11 cellular contexts compared by ENCODE assay signal in the genomic region with DNA sequence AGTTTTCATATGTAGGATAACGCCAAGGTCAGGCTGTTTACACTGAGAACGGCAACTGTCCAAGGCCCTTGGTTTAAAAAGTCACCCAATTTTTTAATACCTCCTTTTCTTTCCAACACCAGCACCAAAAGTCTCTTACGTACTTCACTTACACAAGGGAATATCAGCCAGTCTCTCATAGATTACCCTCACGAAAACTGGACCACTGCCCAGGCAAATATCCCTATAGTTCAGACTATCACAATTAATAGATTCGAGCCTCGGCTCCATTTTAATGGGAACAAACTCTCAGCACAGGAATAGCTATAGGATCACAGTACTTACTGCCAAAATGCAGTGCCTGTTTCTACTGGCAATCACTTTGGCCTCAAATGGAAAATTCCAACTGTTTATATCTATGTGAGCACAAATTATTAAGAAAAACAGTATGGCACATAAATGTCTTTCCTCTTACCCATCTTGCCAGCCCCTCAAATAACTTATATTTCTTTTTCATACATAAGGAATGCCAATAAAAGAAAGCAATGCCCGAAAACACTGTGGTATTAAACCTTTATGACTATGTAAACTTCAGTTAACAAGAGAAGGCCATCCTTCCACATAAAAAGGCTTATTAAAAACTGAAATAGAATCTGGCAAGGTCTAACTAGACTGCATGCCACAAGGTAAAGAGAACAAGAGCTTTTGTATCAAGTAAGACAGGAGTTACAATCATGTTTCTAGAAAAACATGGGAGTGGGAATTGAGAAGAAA.
DNase-seq lines count a peak whose midpoint lies in the region; ATAC-seq and TF ChIP-seq lines count a peak whose summit lies in the region.
"Had no signal": no experiment of that assay in that cellular context is flagged by ENCODE, and none has a peak within 500 bp of the region (broad histone marks: within the 10 kb centered on the region; RNA-seq: fewer than 3 reads in every experiment).

No MANE protein-coding gene starts in this region.

- DNase-seq in heart right ventricle = no peak
- no peak for DNase-seq in Right ventricle myocardium inferior (ENCODE audit: missing footprints)
- no peak for DNase-seq in ascending aorta (ENCODE audit: low spot score in 2 of 2)
- no peak for DNase-seq in naive B cell
- DNase-seq in activated CD8-positive, alpha-beta memory T cell treated with anti-CD3 and anti-CD28 coated beads, Interleukin-2, amount 50 U/mL, for 48 hours = no peak
- DNase-seq in hippocampal formation (lab: John Stamatoyannopoulos, UW) = no peak
- DNase-seq in NCI-H2171 treated with DMSO at 0.1 percent for 48 hours (lab: John Stamatoyannopoulos, UW) = no peak
- DNase-seq: GDM1, NCI-H2171 had no signal

- no peaks in the 10 kb centered on the region for H3K27me3 Mint-ChIP-seq in naive B cell

- H3K4me1 Mint-ChIP-seq in naive B cell = peaks cover 35 to 57% (median 44%) of the 10 kb centered on the region in 3 donors

- no peak for TF ChIP-seq CTCF in heart right ventricle (IDR thresholded peaks at IDR 0.05)
- TF ChIP-seq CTCF in ascending aorta (IDR thresholded peaks at IDR 0.05) = no peak

- H3K9me3 ChIP-seq in heart right ventricle (no peaks in the 10 kb centered on the region), ascending aorta (no peaks in the 10 kb centered on the region)

- H3K4me3 ChIP-seq in heart right ventricle (no peak overlapping the region), ascending aorta (peak overlapping the region; percentile 30 to 35), urinary bladder (ENCODE audit: low read depth, low read length) (no peak overlapping the region)

- peaks cover 27 to 100% (median 92%) of the 10 kb centered on the region in 9 donors for H3K4me1 ChIP-seq in heart right ventricle
- H3K4me1 ChIP-seq in ascending aorta = peaks cover 14 to 80% of the 10 kb centered on the region in 2 donors
- H3K4me1 ChIP-seq in urinary bladder (ENCODE audit: insufficient read depth) = peaks cover 3% of the 10 kb centered on the region

- H3K9me3 Mint-ChIP-seq in naive B cell = no peaks in the 10 kb centered on the region
- H3K9me3 Mint-ChIP-seq: T-helper 2 cell treated with Interferon-gamma antibody and Interleukin-4, amounts not matched to agents 5 μg/mL and 100 μg/mL, for 36 hours had no signal

- intact Hi-C loops in heart right ventricle (cut with DNase I) = loop anchor here in 1 of 10 donors (10.0 kb wide), 1 partner anchor 61 kb away; no protein-coding TSS in a partner anchor
- intact Hi-C loops in Right ventricle myocardium inferior (cut with DNase I) = no loop called here
- intact Hi-C loops in ascending aorta (cut with DNase I) = no loop called here

- H3K36me3 ChIP-seq in heart right ventricle (peaks cover 0 to 80% (median 0%) of the 10 kb centered on the region in 9 donors), ascending aorta (peaks cover 18 to 31% of the 10 kb centered on the region in 2 donors), urinary bladder (ENCODE audit: insufficient read depth) (no peaks in the 10 kb centered on the region)

- H3K27ac ChIP-seq in heart right ventricle = peak overlapping the region in 9 of 10 donors; percentile 2 to 98 (median 47)
- H3K27ac ChIP-seq in ascending aorta = peak overlapping the region; percentile 38 to 65
- H3K27ac ChIP-seq in urinary bladder (ENCODE audit: low read depth) = peak overlapping the region; percentile 5

- WGBS in heart right ventricle, 2 donors = 40 to 45% methylated on average over 7 of the region's 7 CpGs
- 39% methylated on average over 7 of the region's 7 CpGs for WGBS in urinary bladder

- H3K27ac Mint-ChIP-seq in naive B cell = peak overlapping the region in 5 of 6 donors; percentile 4 to 50 (median 33)
- H3K27ac Mint-ChIP-seq: T-helper 2 cell treated with Interferon-gamma antibody and Interleukin-4, amounts not matched to agents 5 μg/mL and 100 μg/mL, for 36 hours had no signal

- peaks cover 20 to 31% of the 10 kb centered on the region in 2 donors for H3K36me3 Mint-ChIP-seq in naive B cell

- H3K27me3 ChIP-seq in heart right ventricle (no peaks in the 10 kb centered on the region), ascending aorta (no peaks in the 10 kb centered on the region)

- peak overlapping the region in 1 of 8 donors; percentile 22 for H3K4me3 Mint-ChIP-seq in naive B cell
- H3K4me3 Mint-ChIP-seq: T-helper 2 cell treated with Interferon-gamma antibody and Interleukin-4, amounts not matched to agents 5 μg/mL and 100 μg/mL, for 36 hours had no signal

- ATAC-seq in heart right ventricle (no peak), Right ventricle myocardium inferior (no peak), naive B cell (ENCODE audit: low read depth in 2 of 2) (no peak)

Comparison
In these comparisons a context has a peak if more than half of its experiments do, and no peak if none do; other contexts are left out.
1. H3K4me3 ChIP-seq: peak in ascending aorta (2 of 2); none in heart right ventricle (0 of 10) and urinary bladder (single experiment).
2. Peak in every context shown above with its lines, with median percentiles within 50 percentile points of each other: H3K27ac ChIP-seq.